In the genomic region with DNA sequence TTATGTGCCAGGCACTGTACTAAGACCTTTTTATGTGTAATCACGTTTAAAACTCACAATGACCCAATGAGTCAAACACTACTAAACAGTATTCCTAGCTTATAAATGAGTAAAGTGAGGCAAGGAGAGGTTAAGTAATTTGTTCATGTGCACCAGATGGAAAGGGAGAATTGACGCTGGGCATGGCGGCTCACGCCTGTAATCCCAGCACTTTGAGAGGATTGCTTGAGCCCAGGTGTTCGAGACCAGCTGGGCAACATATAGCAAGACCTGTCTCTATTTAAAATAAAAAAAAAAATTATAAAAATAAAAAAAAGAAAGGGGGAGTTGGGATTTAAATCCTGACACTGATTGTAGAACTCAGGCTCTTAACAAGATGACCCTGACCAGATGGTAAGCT, we compare ENCODE assay signal across 1 cellular context.
TF ChIP-seq lines count a peak whose summit lies in the region.

No MANE protein-coding gene starts in this region.

TF ChIP-seq in IMR-90, 13 proteins besides CTCF, POLR2A, EP300 and RAD21:
- TF ChIP-seq ELK1 (IDR thresholded peaks at IDR 0.05; ENCODE audit: borderline replicate concordance, low read depth, low read length) (no peak), RCOR1 (IDR thresholded peaks at IDR 0.05; ENCODE audit: insufficient replicate concordance, low read length) (no peak), CEBPB (IDR thresholded peaks at IDR 0.05; ENCODE audit: low read depth, low read length) (no peak), CHD1 (IDR thresholded peaks at IDR 0.05; ENCODE audit: low read depth, low read length) (no peak), BHLHE40 (IDR thresholded peaks at IDR 0.05; ENCODE audit: low read depth, low read length) (no peak), SMC3 (IDR thresholded peaks at IDR 0.05; ENCODE audit: low read depth, low read length) (no peak), USF2 (IDR thresholded peaks at IDR 0.05; ENCODE audit: low read depth, low read length) (no peak), MXI1 (IDR thresholded peaks at IDR 0.05; ENCODE audit: borderline replicate concordance, low read depth, low read length) (no peak), NFE2L2 (IDR thresholded peaks at IDR 0.05; ENCODE audit: low read depth, low read length) (no peak), FOS (IDR thresholded peaks at IDR 0.05; ENCODE audit: low read depth, low read length) (no peak), MAFK (IDR thresholded peaks at IDR 0.05; ENCODE audit: low read depth, low read length) (no peak), RFX5 (IDR thresholded peaks at IDR 0.05; ENCODE audit: low read depth, low read length) (no peak), MAZ (IDR thresholded peaks at IDR 0.05; ENCODE audit: borderline replicate concordance, low read depth, low read length) (no peak)
